19 cellular contexts compared by ENCODE assay signal in the genomic region with DNA sequence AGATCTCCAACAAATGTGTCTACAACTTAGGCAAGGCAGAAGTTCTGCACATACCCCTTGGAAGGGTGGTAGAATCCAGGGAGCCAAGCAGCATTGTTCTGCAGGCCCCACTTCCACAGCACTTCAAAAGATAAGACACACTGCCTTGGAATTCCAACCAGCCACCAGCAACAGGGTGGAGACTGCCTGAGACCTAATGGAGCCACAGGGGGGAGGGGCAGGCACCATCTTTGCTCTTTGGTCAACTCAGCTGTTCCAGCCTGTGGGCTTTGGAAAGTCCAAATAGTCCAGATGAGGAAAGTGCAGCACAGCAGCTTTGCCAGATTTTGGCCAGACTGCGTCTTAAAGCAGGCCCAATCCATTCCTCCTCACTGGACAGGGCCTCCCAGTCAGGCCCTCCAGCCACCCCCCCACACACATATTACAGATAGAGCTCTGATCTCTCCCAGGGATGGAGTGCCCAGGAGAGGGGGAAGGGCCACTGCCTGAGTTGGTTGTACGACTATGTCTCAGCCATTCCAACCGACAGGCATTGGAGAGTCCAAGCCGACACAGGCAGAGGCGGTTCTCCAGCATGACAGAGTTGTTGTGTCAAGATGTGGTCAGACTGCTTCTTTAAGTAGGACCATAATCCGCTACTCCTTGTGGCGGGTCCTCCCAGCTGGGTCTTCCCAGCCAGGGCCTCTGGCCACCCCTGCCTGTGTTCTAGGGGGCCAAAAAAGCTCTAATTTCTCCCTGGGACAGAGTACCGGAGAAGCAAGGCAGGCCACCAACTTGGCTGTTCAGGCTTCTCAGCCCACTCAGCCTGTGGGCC. TPM values are rescaled to one million over a fixed set of nuclear protein-coding genes. Genes with fewer than 3 reads are reported as not detected.
A peak's percentile ranks its signal among the peaks of the same experiment; 100 is the strongest.
DNase-seq lines count a peak whose midpoint lies in the region; ATAC-seq and TF ChIP-seq lines count a peak whose summit lies in the region.
"Had no signal": no experiment of that assay in that cellular context is flagged by ENCODE, and none has a peak within 500 bp of the region (broad histone marks: within the 10 kb centered on the region; RNA-seq: fewer than 3 reads in every experiment).

No MANE protein-coding gene starts in this region.

- H3K9ac ChIP-seq in HCT116 (ENCODE audit: low read length) (no peak overlapping the region), mesendoderm (ENCODE audit: low read length) (no peak overlapping the region)
- H3K9ac ChIP-seq: KMS-11 had no signal

- no peak for TF ChIP-seq CTCF in HCT116 (IDR thresholded peaks at IDR 0.05 in 2 of 3, conservative IDR thresholded peaks at IDR 0.05 in 1 of 3; ENCODE audit: borderline replicate concordance in 1 of 3, insufficient read depth in 1 of 3, low read depth in 2 of 3, low read length in 2 of 3)

- no peaks in the 10 kb centered on the region for H3K9me2 ChIP-seq in HCT116 (ENCODE audit: insufficient read depth)

- no peaks in the 10 kb centered on the region for H3K79me2 ChIP-seq in HCT116 (ENCODE audit: insufficient read depth, low read length)
- no peaks in the 10 kb centered on the region for H3K79me2 ChIP-seq in mesendoderm (ENCODE audit: control insufficient read depth, insufficient read depth, low read length)

- H3K4me1 ChIP-seq in HCT116 (ENCODE audit: control insufficient read depth in 1 of 2, insufficient read depth in 2 of 2, low read length in 2 of 2): peaks cover 6 to 12% of the 10 kb centered on the region in 2 experiments
- no peaks in the 10 kb centered on the region for H3K4me1 ChIP-seq in mesendoderm (ENCODE audit: control insufficient read depth, low read depth, low read length)
- H3K4me1 ChIP-seq: HAP-1 had no signal

- peaks cover 11 to 15% of the 10 kb centered on the region in 2 donors for H3K36me3 Mint-ChIP-seq in activated T-cell treated with anti-CD3 and anti-CD28 coated beads, Interleukin-2, amount 50 U/mL, for 72 hours (ENCODE audit: insufficient read depth in 2 of 2)

- H3K4me3 Mint-ChIP-seq in activated T-cell treated with anti-CD3 and anti-CD28 coated beads, Interleukin-2, amount 50 U/mL, for 72 hours: no peak overlapping the region
- H3K4me3 Mint-ChIP-seq: CD4-positive, CD25-positive, alpha-beta regulatory T cell had no signal

- H2BK120ac ChIP-seq in mesendoderm (ENCODE audit: low read depth, low read length): no peak overlapping the region

- no peaks in the 10 kb centered on the region for H3K9me3 ChIP-seq in HCT116 (ENCODE audit: control insufficient read depth in 1 of 2, insufficient read depth in 1 of 2, low read depth in 1 of 2, low read length in 2 of 2)
- H3K9me3 ChIP-seq: HAP-1 had no signal

- CTCF ChIA-PET in HCT116 (lab: Charles Lee): no interaction called here

- H3K36me3 ChIP-seq in HCT116 (ENCODE audit: control insufficient read depth in 1 of 2, insufficient read depth in 2 of 2, low read length in 2 of 2) (no peaks in the 10 kb centered on the region), mesendoderm (ENCODE audit: control insufficient read depth, insufficient read depth, low read length) (no peaks in the 10 kb centered on the region)
- H3K36me3 ChIP-seq: HAP-1 had no signal

- no peaks in the 10 kb centered on the region for H3K27me3 ChIP-seq in HCT116 (ENCODE audit: insufficient read depth, low read length)
- peaks cover 2% of the 10 kb centered on the region for H3K27me3 ChIP-seq in mesendoderm (ENCODE audit: insufficient read depth, low read length, poor library complexity)

- H3K56ac ChIP-seq in mesendoderm (ENCODE audit: low read length): no peak overlapping the region

- DNase-seq in AG08395 (ENCODE audit: low spot score) (peak; percentile 32), HCT116 (ENCODE audit: low read depth, low spot score) (no peak), RPMI7951 (ENCODE audit: low read depth) (peak; percentile 39), mesendoderm (peak; percentile 60), HUDEP-2 (lab: John Stamatoyannopoulos, UW; ENCODE audit: unreplicated experiment in 76 of 76) (no peak)
- no peak for DNase-seq in activated T-cell treated with anti-CD3 and anti-CD28 coated beads, Interleukin-2, amount 50 U/mL, for 72 hours
- DNase-seq in stimulated activated CD4-positive, alpha-beta T cell treated with anti-CD3 and anti-CD28 coated beads, Interleukin-4, amount 100 ng/mL, for 1 hour: no peak
- DNase-seq: Calu3; CD4-positive, CD25-positive, alpha-beta regulatory T cell; MM.1S; NCI-H1105; NCI-H1694 treated with DMSO at 0.1 percent for 48 hours; NCI-H82; Right ventricle myocardium superior had no signal

- no peaks in the 10 kb centered on the region for H3K79me1 ChIP-seq in mesendoderm (ENCODE audit: low read length)

- no peak overlapping the region for H3K27ac Mint-ChIP-seq in activated T-cell treated with anti-CD3 and anti-CD28 coated beads, Interleukin-2, amount 50 U/mL, for 72 hours

- H3K27ac ChIP-seq in HCT116 (ENCODE audit: low read depth, low read length) (no peak overlapping the region), mesendoderm (ENCODE audit: low read depth, low read length) (no peak overlapping the region)
- H3K27ac ChIP-seq: KMS-11 had no signal

- no peak overlapping the region for H4K5ac ChIP-seq in mesendoderm (ENCODE audit: low read length)

- H4K8ac ChIP-seq in mesendoderm (ENCODE audit: low read depth, low read length): no peak overlapping the region

- ATAC-seq in HCT116 (peak; percentile 66), GM21786 (IDR thresholded peaks at IDR 0.05; ENCODE audit: unreplicated experiment) (no peak)
- no peak for ATAC-seq in activated T-cell treated with anti-CD3 and anti-CD28 coated beads, Interleukin-2, amount 50 U/mL, for 72 hours (replicated peaks in 1 of 2)
- ATAC-seq: Panc1, SK-N-SH treated with all-trans-retinoic acid at 6 μM for 48 hours had no signal

- no peaks in the 10 kb centered on the region for H4K20me1 ChIP-seq in HCT116 (ENCODE audit: insufficient read depth)

- no peak overlapping the region for H2BK15ac ChIP-seq in mesendoderm (replicated peaks; ENCODE audit: low read depth)

- H3K27me3 Mint-ChIP-seq in activated T-cell treated with anti-CD3 and anti-CD28 coated beads, Interleukin-2, amount 50 U/mL, for 72 hours (ENCODE audit: low read depth): peaks cover 8% of the 10 kb centered on the region
- H3K27me3 Mint-ChIP-seq: CD4-positive, CD25-positive, alpha-beta regulatory T cell had no signal

- H3K4me2 ChIP-seq in HCT116 (ENCODE audit: low read length) (peak overlapping the region; percentile 24), mesendoderm (ENCODE audit: low read length) (no peak overlapping the region)
- H3K4me2 ChIP-seq: KMS-11 had no signal

- H3K9me3 Mint-ChIP-seq in activated T-cell treated with anti-CD3 and anti-CD28 coated beads, Interleukin-2, amount 50 U/mL, for 72 hours: peaks cover 7 to 15% of the 10 kb centered on the region in 2 donors

- H2AFZ ChIP-seq in HCT116 (ENCODE audit: low read depth, low read length, poor library complexity, severe bottlenecking): no peak overlapping the region

- no peak overlapping the region for H3K18ac ChIP-seq in mesendoderm (ENCODE audit: low read length)

- H2AK5ac ChIP-seq in mesendoderm (ENCODE audit: low read length): no peak overlapping the region

- TF ChIP-seq RAD21 in HCT116 (IDR thresholded peaks at IDR 0.05; ENCODE audit: low read depth): no peak

- WGBS in mesendoderm (ENCODE audit: extremely low coverage, insufficient coverage, low lambda C conversion rate): no CpG with 5 or more reads among the region's 8 CpGs

- intact Hi-C loops in HCT116 (cut with micrococcal nuclease): no loop called here

- no peak overlapping the region for H3K4me3 ChIP-seq in HCT116 (replicated peaks in 1 of 2; ENCODE audit: low read depth in 1 of 2, low read length in 2 of 2)
- no peak overlapping the region for H3K4me3 ChIP-seq in mesendoderm (ENCODE audit: low read length)
- H3K4me3 ChIP-seq: HAP-1 had no signal

- H3K4ac ChIP-seq in mesendoderm (ENCODE audit: low read depth, low read length): no peak overlapping the region

- no TSS peak for BruUV-seq in HCT116 (replicated peaks; lab: Mats Ljungman, UMichigan)

- no peak overlapping the region for H2BK5ac ChIP-seq in mesendoderm (ENCODE audit: low read length)

- no peak overlapping the region for H3K23ac ChIP-seq in mesendoderm (ENCODE audit: low read length)

- TF ChIP-seq POLR2A in HCT116 (IDR thresholded peaks at IDR 0.05; ENCODE audit: borderline replicate concordance, extremely low read depth, insufficient read depth, insufficient read length): no peak

- no peaks in the 10 kb centered on the region for H3K4me1 Mint-ChIP-seq in activated T-cell treated with anti-CD3 and anti-CD28 coated beads, Interleukin-2, amount 50 U/mL, for 72 hours (ENCODE audit: low read depth)

- RAD21 ChIA-PET in HCT116 (lab: Charles Lee; ENCODE audit: low non-redundant PET in 1 of 2, low total read pairs in 2 of 2, uncharacterized antibody in 2 of 2, unreplicated experiment in 2 of 2): no interaction called here

- POLR2A ChIA-PET in HCT116 (lab: Charles Lee): no interaction called here

TF ChIP-seq in HCT116, 20 proteins besides CTCF, POLR2A, EP300 and RAD21 (continues in another document):
- TF ChIP-seq, protein P1, sequence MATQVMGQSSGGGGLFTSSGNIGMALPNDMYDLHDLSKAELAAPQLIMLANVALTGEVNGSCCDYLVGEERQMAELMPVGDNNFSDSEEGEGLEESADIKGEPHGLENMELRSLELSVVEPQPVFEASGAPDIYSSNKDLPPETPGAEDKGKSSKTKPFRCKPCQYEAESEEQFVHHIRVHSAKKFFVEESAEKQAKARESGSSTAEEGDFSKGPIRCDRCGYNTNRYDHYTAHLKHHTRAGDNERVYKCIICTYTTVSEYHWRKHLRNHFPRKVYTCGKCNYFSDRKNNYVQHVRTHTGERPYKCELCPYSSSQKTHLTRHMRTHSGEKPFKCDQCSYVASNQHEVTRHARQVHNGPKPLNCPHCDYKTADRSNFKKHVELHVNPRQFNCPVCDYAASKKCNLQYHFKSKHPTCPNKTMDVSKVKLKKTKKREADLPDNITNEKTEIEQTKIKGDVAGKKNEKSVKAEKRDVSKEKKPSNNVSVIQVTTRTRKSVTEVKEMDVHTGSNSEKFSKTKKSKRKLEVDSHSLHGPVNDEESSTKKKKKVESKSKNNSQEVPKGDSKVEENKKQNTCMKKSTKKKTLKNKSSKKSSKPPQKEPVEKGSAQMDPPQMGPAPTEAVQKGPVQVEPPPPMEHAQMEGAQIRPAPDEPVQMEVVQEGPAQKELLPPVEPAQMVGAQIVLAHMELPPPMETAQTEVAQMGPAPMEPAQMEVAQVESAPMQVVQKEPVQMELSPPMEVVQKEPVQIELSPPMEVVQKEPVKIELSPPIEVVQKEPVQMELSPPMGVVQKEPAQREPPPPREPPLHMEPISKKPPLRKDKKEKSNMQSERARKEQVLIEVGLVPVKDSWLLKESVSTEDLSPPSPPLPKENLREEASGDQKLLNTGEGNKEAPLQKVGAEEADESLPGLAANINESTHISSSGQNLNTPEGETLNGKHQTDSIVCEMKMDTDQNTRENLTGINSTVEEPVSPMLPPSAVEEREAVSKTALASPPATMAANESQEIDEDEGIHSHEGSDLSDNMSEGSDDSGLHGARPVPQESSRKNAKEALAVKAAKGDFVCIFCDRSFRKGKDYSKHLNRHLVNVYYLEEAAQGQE (IDR thresholded peaks at IDR 0.05; ENCODE audit: low read depth): no peak
- no peak for TF ChIP-seq JUND (IDR thresholded peaks at IDR 0.05)

RNA-seq across cellular contexts. Expression of gene ANTXR2, which starts 42.5 kb away (rescaled TPM):
- total RNA-seq in HCT116 (2021; ENCODE audit: unreplicated experiment): 6.3 TPM
- polyA plus RNA-seq in HCT116 (2012): 4.4 and 7.9 TPM in 2 replicates
- total RNA-seq in RPMI7951 (2014; rRNA removed; shearing (Covaris generic)): 32.0 and 36.4 TPM in 2 replicates
- 3.7 TPM for polyA plus RNA-seq in mesendoderm (2013, experiment 1 of 2)
- polyA plus RNA-seq in mesendoderm (2013, experiment 2 of 2): 3.3 TPM
- total RNA-seq in activated T-cell treated with anti-CD3 and anti-CD28 coated beads, Interleukin-2, amount 50 U/mL, for 72 hours: 10 to 100 TPM in 1 of 2 donors, 1 to 10 TPM in 1; 6.7 to 12.4 TPM

Comparison
In these comparisons a context has a peak if more than half of its experiments do, and no peak if none do; other contexts are left out.
1. DNase-seq: peak in AG08395 (single experiment), RPMI7951 (single experiment) and mesendoderm (single experiment); none in HCT116 (single experiment), HUDEP-2 (0 of 76), activated T-cell treated with anti-CD3 and anti-CD28 coated beads, Interleukin-2, amount 50 U/mL, for 72 hours (0 of 2) and stimulated activated CD4-positive, alpha-beta T cell treated with anti-CD3 and anti-CD28 coated beads, Interleukin-4, amount 100 ng/mL, for 1 hour (single experiment).